ENCODE assay signal across 1 cellular context in genomic region chr16:87661561-87661960, GRCh38.
TF ChIP-seq lines count a peak whose summit lies in the region.

No MANE protein-coding gene starts in this region.

TF ChIP-seq in HepG2, 621 proteins besides CTCF, POLR2A, EP300 and RAD21 (continued from another document and continues in another):
- peak; percentile 47; the same call in 1 of the 2 replicates for TF ChIP-seq ELF3 (CRISPR knock-in tag; IDR thresholded peaks at IDR 0.05)
- TF ChIP-seq ZNF577 (CRISPR knock-in tag; IDR thresholded peaks at IDR 0.05; ENCODE audit: borderline replicate concordance, low read depth) = no peak
- no peak for TF ChIP-seq CHD2 (IDR thresholded peaks at IDR 0.05; ENCODE audit: low read depth, low read length)
- peak; percentile 38; the same call in 1 of the 2 replicates for TF ChIP-seq GATAD1 (CRISPR knock-in tag; IDR thresholded peaks at IDR 0.05)
- no peak for TF ChIP-seq ZNF350 (CRISPR knock-in tag; IDR thresholded peaks at IDR 0.05; ENCODE audit: borderline replicate concordance, low read depth)
- peak; percentile 88; the same call in 1 of the 2 replicates for TF ChIP-seq ISX (CRISPR knock-in tag; conservative IDR thresholded peaks at IDR 0.05)
- no peak for TF ChIP-seq ZNF234 (CRISPR knock-in tag; conservative IDR thresholded peaks at IDR 0.05)
- no peak for TF ChIP-seq ZBTB39 (CRISPR knock-in tag; IDR thresholded peaks at IDR 0.05)
- TF ChIP-seq ZNF142 (CRISPR knock-in tag; IDR thresholded peaks at IDR 0.05) = 0 out of 2 replicates have a peak, but pooled peaks have one; percentile 45
- 0 out of 2 replicates have a peak, but pooled peaks have one; percentile 40 for TF ChIP-seq TFDP1 (CRISPR knock-in tag; IDR thresholded peaks at IDR 0.05; ENCODE audit: borderline replicate concordance)
- TF ChIP-seq MXD3 (CRISPR knock-in tag; IDR thresholded peaks at IDR 0.05) = peak; percentile 80; the same call in 1 of the 2 replicates
- TF ChIP-seq ZNF160 (CRISPR knock-in tag; IDR thresholded peaks at IDR 0.05) = no peak
- TF ChIP-seq CBX2 (IDR thresholded peaks at IDR 0.05; ENCODE audit: low read depth, low read length) = no peak
- no peak for TF ChIP-seq CBX2 (CRISPR knock-in tag; IDR thresholded peaks at IDR 0.05; ENCODE audit: low read depth)
- TF ChIP-seq SNAI1 (CRISPR knock-in tag; IDR thresholded peaks at IDR 0.05; ENCODE audit: borderline replicate concordance) = no peak
- TF ChIP-seq DNMT3B (CRISPR knock-in tag; conservative IDR thresholded peaks at IDR 0.05) = peak; percentile 82; the same call in 1 of the 2 replicates
- TF ChIP-seq ZNF18 (CRISPR knock-in tag; IDR thresholded peaks at IDR 0.05; ENCODE audit: insufficient replicate concordance) = no peak
- no peak for TF ChIP-seq ZNF740 (CRISPR knock-in tag; IDR thresholded peaks at IDR 0.05)
- 0 out of 2 replicates have a peak, but pooled peaks have one; percentile 20 for TF ChIP-seq GABPB1 (CRISPR knock-in tag; IDR thresholded peaks at IDR 0.05)
- TF ChIP-seq ZFP36 (IDR thresholded peaks at IDR 0.05; ENCODE audit: borderline replicate concordance, low read depth, low read length, partially characterized antibody) = no peak
- no peak for TF ChIP-seq ZNF543 (CRISPR knock-in tag; IDR thresholded peaks at IDR 0.05)
- TF ChIP-seq HNF1B (CRISPR knock-in tag; IDR thresholded peaks at IDR 0.05) = no peak
- TF ChIP-seq DMTF1 (CRISPR knock-in tag; IDR thresholded peaks at IDR 0.05) = no peak
- no peak for TF ChIP-seq ZC3H4 (CRISPR knock-in tag; IDR thresholded peaks at IDR 0.05; ENCODE audit: borderline replicate concordance)
- no peak for TF ChIP-seq ATRX (CRISPR knock-in tag; IDR thresholded peaks at IDR 0.05; ENCODE audit: borderline replicate concordance)
- no peak for TF ChIP-seq HIC2 (CRISPR knock-in tag; IDR thresholded peaks at IDR 0.05; ENCODE audit: low read depth)
- TF ChIP-seq GTF3A (CRISPR knock-in tag; conservative IDR thresholded peaks at IDR 0.05) = no peak
- TF ChIP-seq ATF7 (IDR thresholded peaks at IDR 0.05) = no peak
- no peak for TF ChIP-seq ATF7 (CRISPR knock-in tag; IDR thresholded peaks at IDR 0.05)
- peak; percentile 59; the same call in 1 of the 2 replicates for TF ChIP-seq ZNF772 (CRISPR knock-in tag; IDR thresholded peaks at IDR 0.05)
- no peak for TF ChIP-seq ZNF512B (CRISPR knock-in tag; IDR thresholded peaks at IDR 0.05; ENCODE audit: borderline replicate concordance)
- no peak for TF ChIP-seq GLMP (CRISPR knock-in tag; IDR thresholded peaks at IDR 0.05; ENCODE audit: borderline replicate concordance)
